ENCODE assay signal across 16 cellular contexts in the genomic region with DNA sequence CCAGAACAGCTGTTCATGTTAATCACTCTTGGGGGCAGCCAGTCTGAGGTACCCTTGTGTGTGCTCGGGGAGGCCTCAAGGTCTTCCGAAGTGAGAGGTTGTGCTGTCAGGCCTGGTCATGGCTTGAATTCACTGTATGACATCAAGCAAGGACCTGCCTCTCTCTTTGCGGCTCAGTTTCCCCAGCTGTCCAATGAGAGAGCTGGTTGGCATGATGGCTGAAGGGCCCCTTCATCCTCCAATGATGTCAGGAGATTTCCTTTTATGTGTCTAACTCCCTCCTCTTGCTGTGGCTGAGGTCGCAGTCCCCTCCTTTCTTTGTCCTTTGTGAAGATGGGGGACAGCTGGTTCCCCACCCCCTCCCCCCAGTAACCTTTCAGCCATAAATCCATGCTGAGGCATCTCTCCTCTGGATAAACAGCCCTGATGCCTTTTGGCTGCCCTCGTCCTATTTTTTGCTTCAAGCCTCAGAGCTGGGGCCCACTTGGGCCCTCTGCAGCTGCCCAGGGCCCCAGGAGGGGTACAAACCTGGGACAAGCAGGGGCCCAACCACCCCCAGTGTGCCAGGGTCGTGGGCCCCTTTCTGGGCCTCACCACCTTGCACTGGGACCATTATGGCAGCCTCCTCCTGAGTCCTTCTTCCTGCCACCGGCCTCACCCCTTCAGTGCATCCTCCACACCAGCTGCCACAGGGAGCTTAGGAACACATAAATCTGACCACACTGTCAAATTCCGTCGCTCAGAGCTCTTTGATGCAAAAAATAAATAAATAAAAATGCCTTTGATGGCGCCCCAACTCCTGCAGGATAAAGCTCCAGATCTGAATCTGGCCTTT. TPM values are rescaled to one million over a fixed set of nuclear protein-coding genes. Genes with fewer than 3 reads are reported as not detected.
"Had no signal": no experiment of that assay in that cellular context is flagged by ENCODE, and none has a peak within 500 bp of the region (broad histone marks: within the 10 kb centered on the region; RNA-seq: fewer than 3 reads in every experiment).

No MANE protein-coding gene starts in this region.

- H3K4me3 ChIP-seq: prostate gland, right lobe of liver, stomach, thyroid gland had no signal

- DNase-seq: activated CD4-positive, alpha-beta memory T cell treated with anti-CD3 and anti-CD28 coated beads, Interleukin-2, amount 10 ng/mL, durations not matched to agents 7 days and 5 days; activated CD4-positive, alpha-beta T cell treated with anti-CD3 and anti-CD28 coated beads for 36 hours; activated T-cell treated with anti-CD3 and anti-CD28 coated beads, Interleukin-2, amount 50 U/mL, for 24 hours; central memory CD4-positive, alpha-beta T cell; cortex of kidney; effector CD8-positive, alpha-beta T cell; foreskin fibroblast; kidney glomerular epithelial cell; naive B cell; stimulated activated CD4-positive, alpha-beta T cell treated with anti-CD3 and anti-CD28 coated beads, Interleukin-1b, Interleukin-23, amount 100 ng/mL, for 48 hours; stomach; thyroid gland had no signal

- H3K4me1 ChIP-seq: prostate gland, stomach, thyroid gland had no signal

- H3K27me3 ChIP-seq: right lobe of liver, stomach, thyroid gland had no signal

- H3K36me3 ChIP-seq: prostate gland, right lobe of liver, stomach, thyroid gland had no signal

- H3K9me3 ChIP-seq: prostate gland, right lobe of liver, stomach, thyroid gland had no signal

- H3K27ac ChIP-seq: prostate gland, right lobe of liver, stomach, thyroid gland had no signal

- ATAC-seq: activated CD4-positive, alpha-beta T cell treated with anti-CD3 and anti-CD28 coated beads for 36 hours; right lobe of liver; SK-N-SH treated with all-trans-retinoic acid at 6 μM for 48 hours had no signal

RNA-seq across cellular contexts. Expression of a gene that starts 15.6 kb away (rescaled TPM):
- total RNA-seq: endothelial cell of umbilical vein had no signal
